ENCODE assay signal across 2 cellular contexts in the genomic region with DNA sequence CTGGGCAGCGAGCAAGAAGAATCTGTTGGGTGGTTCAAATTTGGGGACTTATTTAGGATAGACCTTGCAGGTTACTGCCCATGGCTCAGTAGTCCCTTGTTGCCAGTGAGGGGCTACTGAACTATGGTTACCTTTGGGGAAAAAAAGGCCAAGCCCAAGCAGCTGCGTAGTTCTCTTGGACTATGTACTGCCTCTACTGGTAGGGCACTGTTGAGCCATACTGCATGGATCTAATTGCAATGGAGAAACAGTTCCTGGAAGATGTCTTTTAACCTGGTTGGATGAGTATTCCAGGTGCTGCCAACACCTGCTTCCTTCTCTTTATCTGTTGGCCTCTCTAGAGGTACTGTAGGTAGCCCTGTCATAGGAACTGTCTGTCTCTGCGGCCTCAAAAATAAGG.
TF ChIP-seq lines count a peak whose summit lies in the region.

No MANE protein-coding gene starts in this region.

TF ChIP-seq in HCT116, 20 proteins besides CTCF, POLR2A, EP300 and RAD21 (continued from another document):
- TF ChIP-seq, protein P1, sequence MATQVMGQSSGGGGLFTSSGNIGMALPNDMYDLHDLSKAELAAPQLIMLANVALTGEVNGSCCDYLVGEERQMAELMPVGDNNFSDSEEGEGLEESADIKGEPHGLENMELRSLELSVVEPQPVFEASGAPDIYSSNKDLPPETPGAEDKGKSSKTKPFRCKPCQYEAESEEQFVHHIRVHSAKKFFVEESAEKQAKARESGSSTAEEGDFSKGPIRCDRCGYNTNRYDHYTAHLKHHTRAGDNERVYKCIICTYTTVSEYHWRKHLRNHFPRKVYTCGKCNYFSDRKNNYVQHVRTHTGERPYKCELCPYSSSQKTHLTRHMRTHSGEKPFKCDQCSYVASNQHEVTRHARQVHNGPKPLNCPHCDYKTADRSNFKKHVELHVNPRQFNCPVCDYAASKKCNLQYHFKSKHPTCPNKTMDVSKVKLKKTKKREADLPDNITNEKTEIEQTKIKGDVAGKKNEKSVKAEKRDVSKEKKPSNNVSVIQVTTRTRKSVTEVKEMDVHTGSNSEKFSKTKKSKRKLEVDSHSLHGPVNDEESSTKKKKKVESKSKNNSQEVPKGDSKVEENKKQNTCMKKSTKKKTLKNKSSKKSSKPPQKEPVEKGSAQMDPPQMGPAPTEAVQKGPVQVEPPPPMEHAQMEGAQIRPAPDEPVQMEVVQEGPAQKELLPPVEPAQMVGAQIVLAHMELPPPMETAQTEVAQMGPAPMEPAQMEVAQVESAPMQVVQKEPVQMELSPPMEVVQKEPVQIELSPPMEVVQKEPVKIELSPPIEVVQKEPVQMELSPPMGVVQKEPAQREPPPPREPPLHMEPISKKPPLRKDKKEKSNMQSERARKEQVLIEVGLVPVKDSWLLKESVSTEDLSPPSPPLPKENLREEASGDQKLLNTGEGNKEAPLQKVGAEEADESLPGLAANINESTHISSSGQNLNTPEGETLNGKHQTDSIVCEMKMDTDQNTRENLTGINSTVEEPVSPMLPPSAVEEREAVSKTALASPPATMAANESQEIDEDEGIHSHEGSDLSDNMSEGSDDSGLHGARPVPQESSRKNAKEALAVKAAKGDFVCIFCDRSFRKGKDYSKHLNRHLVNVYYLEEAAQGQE (IDR thresholded peaks at IDR 0.05; ENCODE audit: low read depth) = no peak
- TF ChIP-seq POLR2AphosphoS5 (IDR thresholded peaks at IDR 0.05; ENCODE audit: low read depth, low read length) = no peak
- no peak for TF ChIP-seq JUND (IDR thresholded peaks at IDR 0.05)
- TF ChIP-seq SP1 (IDR thresholded peaks at IDR 0.05; ENCODE audit: low read depth) = no peak
- TF ChIP-seq FOSL1 (IDR thresholded peaks at IDR 0.05; ENCODE audit: low read depth) = no peak
- no peak for TF ChIP-seq ELF1 (IDR thresholded peaks at IDR 0.05; ENCODE audit: borderline replicate concordance, low read depth)
- no peak for TF ChIP-seq ZFX (IDR thresholded peaks at IDR 0.05)

TF ChIP-seq in WTC11, 78 proteins besides CTCF, POLR2A, EP300 and RAD21 (continued from another document):
- TF ChIP-seq, protein P2, sequence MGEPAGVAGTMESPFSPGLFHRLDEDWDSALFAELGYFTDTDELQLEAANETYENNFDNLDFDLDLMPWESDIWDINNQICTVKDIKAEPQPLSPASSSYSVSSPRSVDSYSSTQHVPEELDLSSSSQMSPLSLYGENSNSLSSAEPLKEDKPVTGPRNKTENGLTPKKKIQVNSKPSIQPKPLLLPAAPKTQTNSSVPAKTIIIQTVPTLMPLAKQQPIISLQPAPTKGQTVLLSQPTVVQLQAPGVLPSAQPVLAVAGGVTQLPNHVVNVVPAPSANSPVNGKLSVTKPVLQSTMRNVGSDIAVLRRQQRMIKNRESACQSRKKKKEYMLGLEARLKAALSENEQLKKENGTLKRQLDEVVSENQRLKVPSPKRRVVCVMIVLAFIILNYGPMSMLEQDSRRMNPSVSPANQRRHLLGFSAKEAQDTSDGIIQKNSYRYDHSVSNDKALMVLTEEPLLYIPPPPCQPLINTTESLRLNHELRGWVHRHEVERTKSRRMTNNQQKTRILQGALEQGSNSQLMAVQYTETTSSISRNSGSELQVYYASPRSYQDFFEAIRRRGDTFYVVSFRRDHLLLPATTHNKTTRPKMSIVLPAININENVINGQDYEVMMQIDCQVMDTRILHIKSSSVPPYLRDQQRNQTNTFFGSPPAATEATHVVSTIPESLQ (CRISPR knock-in tag; IDR thresholded peaks at IDR 0.05) = no peak
- TF ChIP-seq ZNF121 (CRISPR knock-in tag; IDR thresholded peaks at IDR 0.05) (no peak), SOX15 (CRISPR knock-in tag; IDR thresholded peaks at IDR 0.05) (no peak), SMAD4 (CRISPR knock-in tag; IDR thresholded peaks at IDR 0.05) (no peak), GABPB1 (CRISPR knock-in tag; IDR thresholded peaks at IDR 0.05) (no peak), ETV6 (CRISPR knock-in tag; IDR thresholded peaks at IDR 0.05) (no peak), TP53 (CRISPR knock-in tag; IDR thresholded peaks at IDR 0.05) (no peak), TEAD1 (CRISPR knock-in tag; IDR thresholded peaks at IDR 0.05) (no peak)
- TF ChIP-seq, protein P3, sequence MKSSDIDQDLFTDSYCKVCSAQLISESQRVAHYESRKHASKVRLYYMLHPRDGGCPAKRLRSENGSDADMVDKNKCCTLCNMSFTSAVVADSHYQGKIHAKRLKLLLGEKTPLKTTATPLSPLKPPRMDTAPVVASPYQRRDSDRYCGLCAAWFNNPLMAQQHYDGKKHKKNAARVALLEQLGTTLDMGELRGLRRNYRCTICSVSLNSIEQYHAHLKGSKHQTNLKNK (CRISPR knock-in tag; IDR thresholded peaks at IDR 0.05) = no peak
- TF ChIP-seq, protein P4, sequence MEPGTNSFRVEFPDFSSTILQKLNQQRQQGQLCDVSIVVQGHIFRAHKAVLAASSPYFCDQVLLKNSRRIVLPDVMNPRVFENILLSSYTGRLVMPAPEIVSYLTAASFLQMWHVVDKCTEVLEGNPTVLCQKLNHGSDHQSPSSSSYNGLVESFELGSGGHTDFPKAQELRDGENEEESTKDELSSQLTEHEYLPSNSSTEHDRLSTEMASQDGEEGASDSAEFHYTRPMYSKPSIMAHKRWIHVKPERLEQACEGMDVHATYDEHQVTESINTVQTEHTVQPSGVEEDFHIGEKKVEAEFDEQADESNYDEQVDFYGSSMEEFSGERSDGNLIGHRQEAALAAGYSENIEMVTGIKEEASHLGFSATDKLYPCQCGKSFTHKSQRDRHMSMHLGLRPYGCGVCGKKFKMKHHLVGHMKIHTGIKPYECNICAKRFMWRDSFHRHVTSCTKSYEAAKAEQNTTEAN (CRISPR knock-in tag; IDR thresholded peaks at IDR 0.05) = no peak
